Comparison of ENCODE assay signal across 11 cellular contexts in the genomic region with DNA sequence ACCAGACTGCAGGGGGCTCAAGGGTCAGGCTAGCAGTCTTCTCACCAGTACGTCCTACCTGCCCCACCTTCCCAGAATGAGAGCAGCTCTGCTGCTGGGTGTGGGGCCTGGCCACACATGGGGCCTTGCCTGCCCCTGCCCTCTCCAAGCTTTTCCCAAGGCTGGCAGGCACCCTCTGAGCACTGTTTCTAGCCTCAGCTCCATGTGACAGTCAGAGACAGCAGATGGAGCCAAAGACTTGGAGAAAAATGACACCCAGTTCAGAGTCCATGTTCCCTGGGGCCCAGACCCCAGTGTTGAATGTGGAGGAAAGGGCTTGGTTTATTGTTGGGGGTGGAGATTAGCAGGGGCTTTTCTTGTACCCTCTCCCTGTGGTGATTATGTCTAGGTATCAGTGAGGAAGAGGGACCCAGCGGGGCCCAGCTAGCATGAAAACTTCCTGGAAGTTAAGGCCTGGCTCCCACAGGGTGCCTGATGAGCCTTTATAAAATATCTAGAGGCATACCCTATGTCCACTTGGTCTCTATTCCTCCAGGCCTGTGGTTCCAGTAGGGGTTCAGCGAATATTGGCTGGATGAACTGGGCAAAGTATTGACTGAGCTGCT.
DNase-seq lines count a peak whose midpoint lies in the region; ATAC-seq, FAIRE-seq and TF ChIP-seq lines count a peak whose summit lies in the region.
"Had no signal": no experiment of that assay in that cellular context is flagged by ENCODE, and none has a peak within 500 bp of the region (broad histone marks: within the 10 kb centered on the region; RNA-seq: fewer than 3 reads in every experiment).

No MANE protein-coding gene starts in this region.

- H3K4me1 Mint-ChIP-seq in activated T-cell treated with anti-CD3 and anti-CD28 coated beads, Interleukin-2, amount 50 U/mL, for 72 hours (ENCODE audit: low read depth), result no peaks in the 10 kb centered on the region

- intact Hi-C loops in upper lobe of right lung (cut with DNase I), result no loop called here

- no peaks in the 10 kb centered on the region for H3K4me1 ChIP-seq in upper lobe of right lung

- no peaks in the 10 kb centered on the region for H3K36me3 ChIP-seq in upper lobe of right lung

- H3K4me3 ChIP-seq in epithelial cell of esophagus (ENCODE audit: low read length), result no peak overlapping the region
- H3K4me3 ChIP-seq in upper lobe of right lung, result no peak overlapping the region
- H3K4me3 ChIP-seq: GM12878 had no signal

- no peaks in the 10 kb centered on the region for H3K27me3 ChIP-seq in upper lobe of right lung

- no peak overlapping the region for H3K4me3 Mint-ChIP-seq in activated T-cell treated with anti-CD3 and anti-CD28 coated beads, Interleukin-2, amount 50 U/mL, for 72 hours

- no peak for ATAC-seq in activated T-cell treated with anti-CD3 and anti-CD28 coated beads, Interleukin-2, amount 50 U/mL, for 72 hours (replicated peaks in 1 of 2)
- no peak for ATAC-seq in GM18870 (IDR thresholded peaks at IDR 0.05; ENCODE audit: unreplicated experiment)
- ATAC-seq in upper lobe of right lung, result no peak
- ATAC-seq: GM12878, sciatic nerve had no signal

- peaks cover 0 to 4% of the 10 kb centered on the region in 2 donors for H3K36me3 Mint-ChIP-seq in activated T-cell treated with anti-CD3 and anti-CD28 coated beads, Interleukin-2, amount 50 U/mL, for 72 hours (ENCODE audit: insufficient read depth in 2 of 2)

- H3K27me3 Mint-ChIP-seq in activated T-cell treated with anti-CD3 and anti-CD28 coated beads, Interleukin-2, amount 50 U/mL, for 72 hours (ENCODE audit: low read depth), result no peaks in the 10 kb centered on the region

- H3K27ac Mint-ChIP-seq in activated T-cell treated with anti-CD3 and anti-CD28 coated beads, Interleukin-2, amount 50 U/mL, for 72 hours, result no peak overlapping the region

- no peaks in the 10 kb centered on the region for H3K9me3 ChIP-seq in upper lobe of right lung

- no peak for TF ChIP-seq POLR2A in GM12891 (IDR thresholded peaks at IDR 0.05; ENCODE audit: low read depth, low read length)

- no peak for FAIRE-seq in GM12891 (lab: Jason Lieb, UNC)
- FAIRE-seq: GM12878 had no signal

- peak; percentile 8 to 10 for DNase-seq in activated T-cell treated with anti-CD3 and anti-CD28 coated beads, Interleukin-2, amount 50 U/mL, for 48 hours
- DNase-seq in activated T-cell treated with anti-CD3 and anti-CD28 coated beads, Interleukin-2, amount 50 U/mL, for 72 hours, result no peak
- peak; percentile 72 for DNase-seq in NCI-H69 (lab: John Stamatoyannopoulos, UW)
- no peak for DNase-seq in epithelial cell of esophagus (ENCODE audit: low read depth)
- DNase-seq in stimulated activated CD8-positive, alpha-beta memory T cell treated with anti-CD3 and anti-CD28 coated beads, Interleukin-4, amount 100 ng/mL, for 48 hours, result peak; percentile 12
- no peak for DNase-seq in GM12891 (ENCODE audit: insufficient read length, low spot score)
- no peak for DNase-seq in upper lobe of right lung
- DNase-seq: kidney glomerular epithelial cell had no signal

- H3K27ac ChIP-seq in upper lobe of right lung, result no peak overlapping the region

- no peaks in the 10 kb centered on the region for H3K9me3 Mint-ChIP-seq in activated T-cell treated with anti-CD3 and anti-CD28 coated beads, Interleukin-2, amount 50 U/mL, for 72 hours

- TF ChIP-seq CTCF in epithelial cell of esophagus (IDR thresholded peaks at IDR 0.05; ENCODE audit: insufficient read depth, low read depth, low read length, missing control alignments) (peak; percentile 11), upper lobe of right lung (IDR thresholded peaks at IDR 0.05) (no peak)

TF ChIP-seq in GM12891, 5 proteins besides CTCF, POLR2A, EP300 and RAD21:
- TF ChIP-seq SPI1 (IDR thresholded peaks at IDR 0.05; ENCODE audit: low read depth, low read length) (no peak), POLR2AphosphoS5 (IDR thresholded peaks at IDR 0.05; ENCODE audit: low read depth, low read length) (no peak), PAX5 (IDR thresholded peaks at IDR 0.05; ENCODE audit: insufficient read depth, low read length, severe bottlenecking) (no peak), POU2F2 (IDR thresholded peaks at IDR 0.05; ENCODE audit: low read depth, low read length) (no peak), TAF1 (IDR thresholded peaks at IDR 0.05; ENCODE audit: low read depth, low read length) (no peak)
TF ChIP-seq in GM12891: peak in this region for 0.

Comparison
In these comparisons a context has a peak if more than half of its experiments do, and no peak if none do; other contexts are left out.
1. DNase-seq: peak in activated T-cell treated with anti-CD3 and anti-CD28 coated beads, Interleukin-2, amount 50 U/mL, for 48 hours (2 of 2), NCI-H69 (single experiment) and stimulated activated CD8-positive, alpha-beta memory T cell treated with anti-CD3 and anti-CD28 coated beads, Interleukin-4, amount 100 ng/mL, for 48 hours (single experiment); none in activated T-cell treated with anti-CD3 and anti-CD28 coated beads, Interleukin-2, amount 50 U/mL, for 72 hours (0 of 2), epithelial cell of esophagus (single experiment), GM12891 (single experiment) and upper lobe of right lung (single experiment).